ENCODE assay signal across 8 cellular contexts in genomic region chr14:90697577-90698206, GRCh38.
DNase-seq lines count a peak whose midpoint lies in the region; ATAC-seq and TF ChIP-seq lines count a peak whose summit lies in the region.

No MANE protein-coding gene starts in this region.

- H3K27me3 Mint-ChIP-seq in type B pancreatic cell = no peaks in the 10 kb centered on the region

- H3K4me3 Mint-ChIP-seq in type B pancreatic cell = no peak overlapping the region

- H3K9me3 Mint-ChIP-seq in activated naive CD4-positive, alpha-beta T cell treated with anti-CD3 and anti-CD28 coated beads, Interleukin-2, amount 50 U/mL, for 72 hours = no peaks in the 10 kb centered on the region
- no peaks in the 10 kb centered on the region for H3K9me3 Mint-ChIP-seq in type B pancreatic cell

- ATAC-seq in GM21825 (IDR thresholded peaks at IDR 0.05; ENCODE audit: unreplicated experiment) = peak; percentile 78
- ATAC-seq in activated naive CD4-positive, alpha-beta T cell treated with anti-CD3 and anti-CD28 coated beads, Interleukin-2, amount 50 U/mL, for 72 hours = peak; percentile 85 to 91
- peak; percentile 95 for ATAC-seq in Right ventricle myocardium superior (ENCODE audit: poor library complexity)

- TF ChIP-seq CTCF in type B pancreatic cell (conservative IDR thresholded peaks at IDR 0.05) = peak; percentile 98

- no peak overlapping the region for H3K27ac Mint-ChIP-seq in activated naive CD4-positive, alpha-beta T cell treated with anti-CD3 and anti-CD28 coated beads, Interleukin-2, amount 50 U/mL, for 72 hours
- H3K27ac Mint-ChIP-seq in type B pancreatic cell = peak overlapping the region; percentile 77

- DNase-seq in DMS153 (lab: John Stamatoyannopoulos, UW) (peak; percentile 61), NCI-H1048 (lab: John Stamatoyannopoulos, UW) (peak; percentile 13), SKM-1 (lab: John Stamatoyannopoulos, UW; ENCODE audit: unreplicated experiment) (peak; percentile 12), Right ventricle myocardium superior (peak; percentile 89), posterior cingulate gyrus (peak; percentile 82 to 98 (median 91)), type B pancreatic cell (ENCODE audit: extremely low spot score, unreplicated experiment) (peak; percentile 79)
- DNase-seq in activated naive CD4-positive, alpha-beta T cell treated with anti-CD3 and anti-CD28 coated beads, Interleukin-2, amount 50 U/mL, for 72 hours (ENCODE audit: low spot score in 2 of 2) = peak; percentile 71 to 78

- intact Hi-C loops in Right ventricle myocardium superior (cut with DNase I) = loop anchor here (1.0 kb wide), 1 partner anchor 298 kb away; no protein-coding TSS in a partner anchor
- intact Hi-C loops in posterior cingulate gyrus (cut with DNase I) = loop anchor here (1.0 to 5.0 kb wide), 2 partner anchors 298 to 395 kb away; no protein-coding TSS in a partner anchor

- H3K4me1 Mint-ChIP-seq in type B pancreatic cell (ENCODE audit: unreplicated experiment) = peaks cover 27% of the 10 kb centered on the region

- no peaks in the 10 kb centered on the region for H3K36me3 Mint-ChIP-seq in activated naive CD4-positive, alpha-beta T cell treated with anti-CD3 and anti-CD28 coated beads, Interleukin-2, amount 50 U/mL, for 72 hours
- H3K36me3 Mint-ChIP-seq in type B pancreatic cell = peaks cover 5% of the 10 kb centered on the region

Comparison
In these comparisons a context has a peak if more than half of its experiments do, and no peak if none do; other contexts are left out.
1. Peak in every context shown above with its lines: DNase-seq and ATAC-seq.
2. DNase-seq: peak in every context shown above with its lines; median percentile 91 in posterior cingulate gyrus; 89 in Right ventricle myocardium superior; 79 in type B pancreatic cell; 74 in activated naive CD4-positive, alpha-beta T cell treated with anti-CD3 and anti-CD28 coated beads, Interleukin-2, amount 50 U/mL, for 72 hours; 61 in DMS153; 13 in NCI-H1048; 12 in SKM-1.